1 cellular context compared by ENCODE assay signal in genomic region chr4:152784490-152785195, GRCh38.
TF ChIP-seq lines count a peak whose summit lies in the region.

No MANE protein-coding gene starts in this region.

TF ChIP-seq in HEK293, 187 proteins besides CTCF, POLR2A, EP300 and RAD21 (continued from another document):
- TF ChIP-seq PRDM6 (tag by site-specific recombination; IDR thresholded peaks at IDR 0.05) (0 out of 2 replicates have a peak, but pooled peaks have one; percentile 17), BCL11A (tag by site-specific recombination; IDR thresholded peaks at IDR 0.05; ENCODE audit: low read depth) (no peak), ZBTB20 (tag by site-specific recombination; IDR thresholded peaks at IDR 0.05) (peak; percentile 75), ZNF629 (tag by site-specific recombination; IDR thresholded peaks at IDR 0.05) (peak; percentile 19; the same call in 1 of the 2 replicates), ZNF654 (tag by site-specific recombination; IDR thresholded peaks at IDR 0.05; ENCODE audit: low read depth) (peak; percentile 35; the same call in 1 of the 2 replicates), ZNF140 (tag by site-specific recombination; IDR thresholded peaks at IDR 0.05) (no peak)
- TF ChIP-seq, protein P1, sequence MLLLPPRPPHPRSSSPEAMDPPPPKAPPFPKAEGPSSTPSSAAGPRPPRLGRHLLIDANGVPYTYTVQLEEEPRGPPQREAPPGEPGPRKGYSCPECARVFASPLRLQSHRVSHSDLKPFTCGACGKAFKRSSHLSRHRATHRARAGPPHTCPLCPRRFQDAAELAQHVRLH (tag by site-specific recombination; IDR thresholded peaks at IDR 0.05) = no peak
